8 cellular contexts compared by ENCODE assay signal in the genomic region with DNA sequence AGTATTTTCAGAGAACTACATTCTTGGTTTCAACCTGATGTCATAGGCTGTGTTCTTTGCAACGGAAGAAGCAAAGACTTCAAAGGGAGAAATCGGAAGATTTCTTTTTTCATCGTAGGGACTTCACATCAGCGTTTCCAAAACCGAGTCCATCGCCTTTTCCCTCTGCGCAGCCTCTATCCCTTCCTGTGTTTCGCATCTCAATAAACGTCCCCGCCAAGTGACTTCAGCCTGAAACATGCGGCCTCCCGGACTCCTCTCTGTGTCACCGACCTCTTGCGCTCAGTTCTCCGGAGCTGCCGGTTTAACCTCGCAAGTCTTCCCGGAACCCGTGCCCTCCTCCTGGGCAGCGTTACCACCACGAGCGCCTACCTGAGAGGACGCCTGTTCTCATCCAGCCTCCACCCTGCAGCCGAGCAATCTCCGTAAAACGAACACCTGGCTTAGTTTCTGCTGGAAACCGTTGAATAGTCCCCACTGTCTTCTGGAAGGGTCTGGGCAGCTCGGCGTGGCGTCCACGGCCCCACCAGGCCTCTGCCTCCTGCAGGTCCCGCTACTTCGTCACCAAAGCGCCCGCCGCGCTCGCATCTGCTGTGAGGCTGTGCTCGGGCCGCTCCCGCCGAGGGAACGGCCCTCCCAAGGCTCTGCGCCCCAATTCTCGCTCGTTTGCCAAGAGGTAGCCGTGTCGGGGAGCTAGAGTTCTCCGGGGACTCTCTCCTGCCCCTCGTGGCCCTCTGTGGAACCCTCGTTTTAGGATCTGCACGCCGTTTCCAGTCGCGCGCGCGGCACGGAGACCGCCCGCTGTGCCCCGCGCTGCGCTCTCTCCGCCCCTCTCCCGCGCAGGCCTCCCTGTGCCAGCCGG. TPM values are rescaled to one million over a fixed set of nuclear protein-coding genes. Genes with fewer than 3 reads are reported as not detected.
DNase-seq lines count a peak whose midpoint lies in the region; ATAC-seq and TF ChIP-seq lines count a peak whose summit lies in the region.

A gene with protein sequence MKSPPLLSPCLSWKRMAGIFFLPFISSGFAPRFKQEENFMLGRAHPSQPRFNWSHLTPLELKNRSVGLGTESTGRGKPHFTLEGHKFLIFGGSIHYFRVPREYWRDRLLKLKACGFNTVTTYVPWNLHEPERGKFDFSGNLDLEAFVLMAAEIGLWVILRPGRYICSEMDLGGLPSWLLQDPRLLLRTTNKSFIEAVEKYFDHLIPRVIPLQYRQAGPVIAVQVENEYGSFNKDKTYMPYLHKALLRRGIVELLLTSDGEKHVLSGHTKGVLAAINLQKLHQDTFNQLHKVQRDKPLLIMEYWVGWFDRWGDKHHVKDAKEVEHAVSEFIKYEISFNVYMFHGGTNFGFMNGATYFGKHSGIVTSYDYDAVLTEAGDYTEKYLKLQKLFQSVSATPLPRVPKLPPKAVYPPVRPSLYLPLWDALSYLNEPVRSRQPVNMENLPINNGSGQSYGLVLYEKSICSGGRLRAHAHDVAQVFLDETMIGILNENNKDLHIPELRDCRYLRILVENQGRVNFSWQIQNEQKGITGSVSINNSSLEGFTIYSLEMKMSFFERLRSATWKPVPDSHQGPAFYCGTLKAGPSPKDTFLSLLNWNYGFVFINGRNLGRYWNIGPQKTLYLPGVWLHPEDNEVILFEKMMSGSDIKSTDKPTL (plus strand): TSS at position 846 of the 862 bp plus-strand sequence. CDS start 362 bp downstream, outside the sequence.

- H3K4me3 ChIP-seq in HL-60 (replicated peaks; ENCODE audit: insufficient read depth, low read length) (peak within 1 kb of the TSS; percentile 8), lower lobe of right lung (peak within 1 kb of the TSS; percentile 47)

- DNase-seq in Right ventricle myocardium inferior (ENCODE audit: missing footprints) = no peak
- no peak for DNase-seq in cardiac septum (ENCODE audit: low spot score)
- DNase-seq in HL-60 (ENCODE audit: low read depth in 1 of 2, low spot score in 1 of 2) = peak in 1 of 2 experiments; percentile 21
- DNase-seq in activated CD4-positive, alpha-beta T cell treated with anti-CD3 and anti-CD28 coated beads for 24 hours (ENCODE audit: low read depth in 2 of 2) = peak; percentile 66
- DNase-seq in lower lobe of right lung = no peak
- peak; percentile 58 to 73 (median 65) for DNase-seq in stimulated activated CD4-positive, alpha-beta T cell treated with anti-CD3 and anti-CD28 coated beads, TNF-alpha, amount 100 ng/mL, for 48 hours (ENCODE audit: low read depth in 3 of 3)
- no peak for DNase-seq in NAMALWA (ENCODE audit: low spot score)

- H3K27me3 ChIP-seq in HL-60 (ENCODE audit: insufficient read depth, poor library complexity, severe bottlenecking) (peaks cover 70% of the 10 kb centered on the region), lower lobe of right lung (ENCODE audit: low read depth) (peaks cover 95% of the 10 kb centered on the region)

- no peaks in the 10 kb centered on the region for H3K9me3 ChIP-seq in lower lobe of right lung

- intact Hi-C loops in Right ventricle myocardium inferior (cut with DNase I) = no loop called here
- intact Hi-C loops in cardiac septum (cut with DNase I) = no loop called here
- intact Hi-C loops in lower lobe of right lung (cut with DNase I) = no loop called here

- no peaks in the 10 kb centered on the region for H3K36me3 ChIP-seq in lower lobe of right lung

- peak; percentile 48 for ATAC-seq in Right ventricle myocardium inferior
- peak; percentile 83 for ATAC-seq in lower lobe of right lung

- peaks cover 22% of the 10 kb centered on the region for H3K4me1 ChIP-seq in lower lobe of right lung

- H3K27ac ChIP-seq in HL-60 (replicated peaks) (no peak within 1 kb of the TSS), cingulate gyrus (ENCODE audit: low read depth, low read length) (peak within 1 kb of the TSS; percentile 49), lower lobe of right lung (no peak within 1 kb of the TSS)

- no peak for TF ChIP-seq CTCF in HL-60 (IDR thresholded peaks at IDR 0.05; ENCODE audit: insufficient read depth, low read length)
- peak; percentile 37 for TF ChIP-seq CTCF in lower lobe of right lung (IDR thresholded peaks at IDR 0.05)

RNA-seq across cellular contexts. Expression of the gene that starts here (rescaled TPM):
- total RNA-seq in Right ventricle myocardium inferior (not detected), cardiac septum (not detected), lower lobe of right lung (0.27 TPM)

Comparison
In these comparisons a context has a peak if more than half of its experiments do, and no peak if none do; other contexts are left out.
1. Peak in ATAC-seq in Right ventricle myocardium inferior; RNA of the gene not detected or under 1 TPM.
2. Peak in ATAC-seq and H3K4me3 ChIP-seq in lower lobe of right lung; RNA of the gene not detected or under 1 TPM.
3. DNase-seq: peak in activated CD4-positive, alpha-beta T cell treated with anti-CD3 and anti-CD28 coated beads for 24 hours (2 of 2) and stimulated activated CD4-positive, alpha-beta T cell treated with anti-CD3 and anti-CD28 coated beads, TNF-alpha, amount 100 ng/mL, for 48 hours (3 of 3); none in Right ventricle myocardium inferior (single experiment), cardiac septum (single experiment), lower lobe of right lung (single experiment) and NAMALWA (single experiment).